In genomic region chr5:38447786-38448185, GRCh38 we compare ENCODE assay signal across 22 cellular contexts.
DNase-seq lines count a peak whose midpoint lies in the region; ATAC-seq and TF ChIP-seq lines count a peak whose summit lies in the region.
"Had no signal": no experiment of that assay in that cellular context is flagged by ENCODE, and none has a peak within 500 bp of the region (broad histone marks: within the 10 kb centered on the region; RNA-seq: fewer than 3 reads in every experiment).

No MANE protein-coding gene starts in this region.

- H3K27ac Mint-ChIP-seq in activated T-helper 1 cell treated with anti-CD3 and anti-CD28 coated beads, Interleukin-12 subunit alpha, Interleukin-12 subunit beta, Interleukin-2, Interleukin-4 antibody, amounts not matched to agents 30 ng/mL and 10 ng/mL and 1 ng/mL, durations not matched to agents 14 hours and 24 hours and 36 hours: no peak overlapping the region
- H3K27ac Mint-ChIP-seq: activated B cell treated with CpG ODN at 0.5 μM for 24 hours; dendritic cell treated with granulocyte-macrophage colony-stimulating factor and Interleukin-4, amounts not matched to agents 40 ng/mL and 50 ng/mL, for 4 days had no signal

- no peaks in the 10 kb centered on the region for H3K9me3 ChIP-seq in right cardiac atrium (ENCODE audit: control insufficient read depth, low read length)
- H3K9me3 ChIP-seq in stomach smooth muscle (ENCODE audit: control insufficient read depth in 2 of 2, low read length in 2 of 2): no peaks in the 10 kb centered on the region

- peaks cover 68% of the 10 kb centered on the region for H3K27me3 Mint-ChIP-seq in activated T-helper 1 cell treated with anti-CD3 and anti-CD28 coated beads, Interleukin-12 subunit alpha, Interleukin-12 subunit beta, Interleukin-2, Interleukin-4 antibody, amounts not matched to agents 30 ng/mL and 10 ng/mL and 1 ng/mL, durations not matched to agents 14 hours and 24 hours and 36 hours (ENCODE audit: insufficient read depth)

- TF ChIP-seq CTCF in coronary artery (IDR thresholded peaks at IDR 0.05): no peak

- H3K4me1 ChIP-seq in right cardiac atrium (ENCODE audit: control insufficient read depth, insufficient read depth, low read length): peaks cover 13% of the 10 kb centered on the region
- peaks cover 10% of the 10 kb centered on the region for H3K4me1 ChIP-seq in stomach smooth muscle (ENCODE audit: control insufficient read depth, insufficient read depth, low read length)

- DNase-seq in Ammon's horn (ENCODE audit: low spot score) (peak; percentile 29), coronary artery (ENCODE audit: low spot score) (no peak), right cardiac atrium (peak; percentile 48 to 78 (median 66)), COLO829 (ENCODE audit: low spot score) (no peak), NCI-H1436 (lab: John Stamatoyannopoulos, UW) (no peak)
- DNase-seq in activated T-helper 1 cell treated with anti-CD3 and anti-CD28 coated beads, Interleukin-12 subunit alpha, Interleukin-12 subunit beta, Interleukin-2, Interleukin-4 antibody, amounts not matched to agents 30 ng/mL and 10 ng/mL and 1 ng/mL, durations not matched to agents 14 hours and 24 hours and 36 hours (ENCODE audit: low spot score): no peak
- DNase-seq: activated B cell treated with CpG ODN at 0.5 μM for 24 hours; activated CD4-positive, alpha-beta T cell treated with anti-CD3 and anti-CD28 coated beads, Interleukin-2, amount 50 U/mL, for 4 hours; activated gamma-delta T cell; DMS79 treated with DMSO at 0.1 percent for 48 hours; GOT3; islet precursor cell; NCI-H1092; NCI-H2029; NCI-H226; NCI-H774; T1000 had no signal

- H3K4me1 Mint-ChIP-seq in activated T-helper 1 cell treated with anti-CD3 and anti-CD28 coated beads, Interleukin-12 subunit alpha, Interleukin-12 subunit beta, Interleukin-2, Interleukin-4 antibody, amounts not matched to agents 30 ng/mL and 10 ng/mL and 1 ng/mL, durations not matched to agents 14 hours and 24 hours and 36 hours (ENCODE audit: low read depth): peaks cover 6% of the 10 kb centered on the region

- no peaks in the 10 kb centered on the region for H3K9me3 Mint-ChIP-seq in activated T-helper 1 cell treated with anti-CD3 and anti-CD28 coated beads, Interleukin-12 subunit alpha, Interleukin-12 subunit beta, Interleukin-2, Interleukin-4 antibody, amounts not matched to agents 30 ng/mL and 10 ng/mL and 1 ng/mL, durations not matched to agents 14 hours and 24 hours and 36 hours
- H3K9me3 Mint-ChIP-seq: activated B cell treated with CpG ODN at 0.5 μM for 24 hours; dendritic cell treated with granulocyte-macrophage colony-stimulating factor and Interleukin-4, amounts not matched to agents 40 ng/mL and 50 ng/mL, for 4 days had no signal

- intact Hi-C loops in right cardiac atrium (cut with DNase I): loop anchor here (5.0 to 10.0 kb wide), 5 partner anchors 97 to 367 kb away; partner anchors contain the start of gene LIFR (in 1 of the 4)
- intact Hi-C loops in activated T-helper 1 cell treated with anti-CD3 and anti-CD28 coated beads, Interleukin-12 subunit alpha, Interleukin-12 subunit beta, Interleukin-2, Interleukin-4 antibody, amounts not matched to agents 30 ng/mL and 10 ng/mL and 1 ng/mL, durations not matched to agents 14 hours and 24 hours and 36 hours (cut with micrococcal nuclease): no loop called here

- H3K9ac ChIP-seq in stomach smooth muscle (ENCODE audit: low read length in 2 of 2): no peak overlapping the region

- H3K4me3 Mint-ChIP-seq in activated T-helper 1 cell treated with anti-CD3 and anti-CD28 coated beads, Interleukin-12 subunit alpha, Interleukin-12 subunit beta, Interleukin-2, Interleukin-4 antibody, amounts not matched to agents 30 ng/mL and 10 ng/mL and 1 ng/mL, durations not matched to agents 14 hours and 24 hours and 36 hours: no peak overlapping the region
- H3K4me3 Mint-ChIP-seq: activated B cell treated with CpG ODN at 0.5 μM for 24 hours; dendritic cell treated with granulocyte-macrophage colony-stimulating factor and Interleukin-4, amounts not matched to agents 40 ng/mL and 50 ng/mL, for 4 days had no signal

- H3K27ac ChIP-seq in coronary artery: peak overlapping the region; percentile 18 to 29
- H3K27ac ChIP-seq in right cardiac atrium (ENCODE audit: low read length): peak overlapping the region; percentile 3
- peak overlapping the region; percentile 18 for H3K27ac ChIP-seq in stomach smooth muscle (ENCODE audit: low read length)
- H3K27ac ChIP-seq: HL-60 had no signal

- ATAC-seq in right cardiac atrium: peak; percentile 55 to 81
- ATAC-seq in GM21576 (IDR thresholded peaks at IDR 0.05; ENCODE audit: unreplicated experiment): no peak

- H3K4me3 ChIP-seq in coronary artery (no peak overlapping the region), right cardiac atrium (ENCODE audit: low read length) (no peak overlapping the region), stomach smooth muscle (ENCODE audit: low read length in 2 of 2) (no peak overlapping the region)
- H3K4me3 ChIP-seq: lung had no signal

- H3K27me3 ChIP-seq in right cardiac atrium (ENCODE audit: control insufficient read depth, insufficient read depth) (no peaks in the 10 kb centered on the region), stomach smooth muscle (ENCODE audit: control insufficient read depth in 1 of 2, insufficient read depth in 2 of 2, low read length in 2 of 2) (peaks cover 0 to 3% of the 10 kb centered on the region in 2 donors)

- no peaks in the 10 kb centered on the region for H3K36me3 ChIP-seq in stomach smooth muscle (ENCODE audit: control insufficient read depth in 2 of 2, insufficient read depth in 2 of 2, low read length in 2 of 2)

- 50% methylated on average over 5 of the region's 5 CpGs for WGBS in right cardiac atrium

- no peaks in the 10 kb centered on the region for H3K36me3 Mint-ChIP-seq in activated T-helper 1 cell treated with anti-CD3 and anti-CD28 coated beads, Interleukin-12 subunit alpha, Interleukin-12 subunit beta, Interleukin-2, Interleukin-4 antibody, amounts not matched to agents 30 ng/mL and 10 ng/mL and 1 ng/mL, durations not matched to agents 14 hours and 24 hours and 36 hours (ENCODE audit: low read depth)

Comparison
In these comparisons a context has a peak if more than half of its experiments do, and no peak if none do; other contexts are left out.
1. DNase-seq: peak in Ammon's horn (single experiment) and right cardiac atrium (3 of 3); none in coronary artery (single experiment), COLO829 (single experiment), NCI-H1436 (single experiment) and activated T-helper 1 cell treated with anti-CD3 and anti-CD28 coated beads, Interleukin-12 subunit alpha, Interleukin-12 subunit beta, Interleukin-2, Interleukin-4 antibody, amounts not matched to agents 30 ng/mL and 10 ng/mL and 1 ng/mL, durations not matched to agents 14 hours and 24 hours and 36 hours (single experiment).
2. Peak in every context shown above with its lines, with median percentiles within 50 percentile points of each other: H3K27ac ChIP-seq.